Comparison of ENCODE assay signal across 6 cellular contexts in the genomic region with DNA sequence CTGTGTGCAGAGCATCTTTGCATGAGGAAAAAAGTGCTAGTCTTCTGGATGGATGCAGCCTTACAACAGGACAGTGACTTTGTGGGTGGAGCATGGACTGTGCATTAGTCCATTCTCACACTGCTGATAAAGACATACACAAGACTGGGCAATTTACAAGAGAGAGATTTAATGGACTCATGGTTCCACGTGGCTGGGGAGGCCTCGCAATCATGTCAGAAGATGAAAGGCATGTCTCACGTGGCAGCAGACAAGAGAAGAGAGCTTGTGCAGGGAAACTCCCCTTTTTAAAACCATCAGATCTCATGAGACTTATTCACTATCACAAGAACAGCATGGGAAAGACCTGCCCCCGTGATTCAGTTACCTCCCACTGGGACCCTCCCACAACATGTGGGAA.
A peak's percentile ranks its signal among the peaks of the same experiment; 100 is the strongest.
DNase-seq lines count a peak whose midpoint lies in the region; ATAC-seq, FAIRE-seq and TF ChIP-seq lines count a peak whose summit lies in the region.
"Not testable (repeated sequence)": the region's sequence is repeated elsewhere in the genome, so short reads cannot be mapped to it uniquely, and the experiment has no call there.

No MANE protein-coding gene starts in this region.

- H2AFZ ChIP-seq in GM12878 (ENCODE audit: control insufficient read depth, low read depth, low read length); H1 (ENCODE audit: low read length); neuronal stem cell (ENCODE audit: low read length): not testable (repeated sequence)

- not testable (repeated sequence) for BruUV-seq in GM12878 (replicated peaks; lab: Mats Ljungman, UMichigan)

- H2AK5ac ChIP-seq in H1 (ENCODE audit: low read depth, low read length); neuronal stem cell (ENCODE audit: low read depth, low read length): not testable (repeated sequence)

- in situ Hi-C loops in SK-MEL-5 (cut with HindIII; ENCODE audit: low pct_unique_long_range_greater_than_20kb, low sequenced_read_pairs); GM12878 (cut with MboI): not testable (repeated sequence)

- not testable (repeated sequence) for H2BK20ac ChIP-seq in H1 (ENCODE audit: low read length)

- not testable (repeated sequence) for H2BK5ac ChIP-seq in H1 (ENCODE audit: low read depth, low read length); neuronal stem cell (ENCODE audit: low read length)

- not testable (repeated sequence) for H3K4me2 ChIP-seq in GM12878 (ENCODE audit: control insufficient read depth, insufficient read depth); H1 (ENCODE audit: insufficient read depth in 1 of 2, low read depth in 2 of 2, low read length in 2 of 2); neuronal stem cell (ENCODE audit: insufficient read depth, low read length, poor library complexity, severe bottlenecking)

- H3K23ac ChIP-seq in H1 (ENCODE audit: insufficient read length); neuronal stem cell (ENCODE audit: low read depth, low read length, poor library complexity): not testable (repeated sequence)

- intact Hi-C loops in GM12878 (cut with micrococcal nuclease; ENCODE audit: unreplicated experiment): not testable (repeated sequence)

- not testable (repeated sequence) for H4K5ac ChIP-seq in H1 (ENCODE audit: insufficient read length, low read depth, low read length)

- not testable (repeated sequence) for H3K27ac ChIP-seq in GM12878 (ENCODE audit: control insufficient read depth, insufficient read depth); H1 (ENCODE audit: low read depth, low read length); neuronal stem cell (replicated peaks; ENCODE audit: low read length)

- not testable (repeated sequence) for H3K27me3 ChIP-seq in GM12878 (replicated peaks in 1 of 2; ENCODE audit: control insufficient read depth in 2 of 2, insufficient read depth in 2 of 2, low read length in 1 of 2); H1 (replicated peaks in 1 of 4; ENCODE audit: control insufficient read depth in 3 of 4, extremely low read depth in 1 of 4, insufficient read depth in 3 of 4, low read length in 3 of 4); neuronal stem cell (ENCODE audit: control insufficient read depth in 3 of 3, insufficient read depth in 3 of 3, low read depth in 1 of 3, low read length in 3 of 3)

- not testable (repeated sequence) for H3K9me3 ChIP-seq in GM12878 (replicated peaks; ENCODE audit: control insufficient read depth, insufficient read depth, low read length); H1 (ENCODE audit: insufficient read depth in 2 of 2, low read depth in 1 of 2, low read length in 1 of 2); neuronal stem cell (replicated peaks in 1 of 2; ENCODE audit: control insufficient read depth in 2 of 2, insufficient read depth in 1 of 2, low read depth in 1 of 2, low read length in 2 of 2)

- 0% methylated on average over 4 of the region's 4 CpGs for WGBS in GM12878 (ENCODE audit: insufficient coverage, insufficient replicate concordance, low lambda C conversion rate, missing lambda C conversion rate)
- 85% methylated on average over 4 of the region's 4 CpGs; no CpG with 5 or more reads in 1 of the 2 experiments for WGBS in H1 (ENCODE audit: extremely low coverage in 1 of 2, insufficient coverage in 1 of 2, insufficient read length in 1 of 2, insufficient replicate concordance in 2 of 2, low coverage in 1 of 2, low lambda C conversion rate in 2 of 2, missing lambda C conversion rate in 1 of 2), 2 experiments
- no CpG with 5 or more reads among the region's 4 CpGs for WGBS in neuronal stem cell (ENCODE audit: extremely low coverage in 2 of 2, insufficient read length in 2 of 2, insufficient replicate concordance in 1 of 2), 2 donors

- not testable (repeated sequence) for H3K36me3 ChIP-seq in GM12878 (ENCODE audit: control insufficient read depth in 2 of 2, insufficient read depth in 2 of 2, low read length in 1 of 2); H1 (ENCODE audit: control insufficient read depth in 2 of 4, insufficient read depth in 4 of 4, low read length in 3 of 4); neuronal stem cell (replicated peaks in 1 of 2; ENCODE audit: control insufficient read depth in 2 of 2, insufficient read depth in 2 of 2, low read length in 2 of 2)

- H3K9ac ChIP-seq in GM12878 (ENCODE audit: control insufficient read depth, insufficient read depth, low read length); H1 (replicated peaks in 1 of 4; ENCODE audit: extremely low read depth in 1 of 4, low read depth in 3 of 4, low read length in 3 of 4); neuronal stem cell (ENCODE audit: low read depth, low read length, poor library complexity): not testable (repeated sequence)

- not testable (repeated sequence) for H3K56ac ChIP-seq in H1 (replicated peaks; ENCODE audit: insufficient read length, low read depth, low read length)

- H3K23me2 ChIP-seq in H1 (ENCODE audit: low read depth, low read length): not testable (repeated sequence)

- H3K4ac ChIP-seq in H1 (replicated peaks; ENCODE audit: insufficient read length, low read depth, low read length); neuronal stem cell (ENCODE audit: low read length): not testable (repeated sequence)

- H4K8ac ChIP-seq in H1 (ENCODE audit: extremely low read depth, insufficient read depth, low read length) (peak overlapping the region; percentile 51; the same call in 1 of the 2 replicates), neuronal stem cell (ENCODE audit: low read depth, low read length) (peak overlapping the region; percentile 92)

- not testable (repeated sequence) for H2BK15ac ChIP-seq in H1 (ENCODE audit: low read length); neuronal stem cell (ENCODE audit: low read length)

- H2BK120ac ChIP-seq in H1 (replicated peaks; ENCODE audit: low read depth, low read length); neuronal stem cell (ENCODE audit: low read depth, low read length): not testable (repeated sequence)

- SMC1A ChIA-PET in GM12878 (lab: Charles Lee; ENCODE audit: uncharacterized antibody, unreplicated experiment): not testable (repeated sequence)

- not testable (repeated sequence) for DNase-seq in HEK293T (ENCODE audit: extremely low spot score); GM12878 (ENCODE audit: low read depth, low spot score); H1 (ENCODE audit: low read depth in 1 of 2, low spot score in 2 of 2); neuronal stem cell (ENCODE audit: low spot score)
- peak; percentile 86 for DNase-seq in SK-MEL-5 (ENCODE audit: low read depth, low spot score)
- peak; percentile 52 for DNase-seq in foreskin melanocyte

- not testable (repeated sequence) for H3K79me2 ChIP-seq in GM12878 (ENCODE audit: control insufficient read depth, insufficient read depth, low read length); H1 (ENCODE audit: control insufficient read depth in 1 of 2, insufficient read depth in 2 of 2, low read length in 2 of 2)

- not testable (repeated sequence) for TF ChIP-seq RAD21 in GM12878 (IDR thresholded peaks at IDR 0.05; ENCODE audit: insufficient read depth, low read depth, low read length); H1 (IDR thresholded peaks at IDR 0.05 in 1 of 2, conservative IDR thresholded peaks at IDR 0.05 in 1 of 2; ENCODE audit: low read depth in 2 of 2, low read length in 2 of 2)

- ATAC-seq in GM12878: not testable (repeated sequence)

- H3K4me3 ChIP-seq in GM12878; H1 (ENCODE audit: extremely low read depth in 1 of 4, insufficient read depth in 2 of 4, low read depth in 3 of 4, low read length in 4 of 4); neuronal stem cell (ENCODE audit: low read length in 2 of 2): not testable (repeated sequence)

- FAIRE-seq in GM12878 (lab: Jason Lieb, UNC); H1 (lab: Jason Lieb, UNC): not testable (repeated sequence)

- not testable (repeated sequence) for H2BK12ac ChIP-seq in H1 (ENCODE audit: low read depth, low read length); neuronal stem cell (ENCODE audit: low read length)

- TF ChIP-seq CTCF in GM12878 (IDR thresholded peaks at IDR 0.05 in 2 of 3, conservative IDR thresholded peaks at IDR 0.05 in 1 of 3; ENCODE audit: control insufficient read depth in 2 of 3, extremely low read depth in 1 of 3, insufficient read depth in 1 of 3, low read depth in 3 of 3, low read length in 3 of 3); H1 (IDR thresholded peaks at IDR 0.05; ENCODE audit: control extremely low read depth in 1 of 3, insufficient read depth in 1 of 3, low read depth in 1 of 3, low read length in 3 of 3): not testable (repeated sequence)

- not testable (repeated sequence) for H4K20me1 ChIP-seq in GM12878 (ENCODE audit: control insufficient read depth, insufficient read depth); H1 (replicated peaks in 1 of 2; ENCODE audit: control insufficient read depth in 1 of 2, insufficient read depth in 2 of 2, low read length in 2 of 2)

- RAD21 ChIA-PET in GM12878 (lab: Charles Lee; ENCODE audit: unreplicated experiment): not testable (repeated sequence)

- not testable (repeated sequence) for TF ChIP-seq EP300 in GM12878 (IDR thresholded peaks at IDR 0.05; ENCODE audit: borderline replicate concordance in 1 of 2, control insufficient read depth in 1 of 2, low read depth in 2 of 2, low read length in 2 of 2); H1 (IDR thresholded peaks at IDR 0.05; ENCODE audit: borderline replicate concordance in 1 of 2, low read depth in 2 of 2, low read length in 2 of 2)

- not testable (repeated sequence) for H3K14ac ChIP-seq in H1 (ENCODE audit: insufficient read length)
- peak overlapping the region; percentile 71 for H3K14ac ChIP-seq in neuronal stem cell (ENCODE audit: low read length)

- not testable (repeated sequence) for H4K91ac ChIP-seq in H1 (replicated peaks; ENCODE audit: insufficient read length, low read length); neuronal stem cell (ENCODE audit: low read depth, low read length, poor library complexity)

- not testable (repeated sequence) for H3K18ac ChIP-seq in H1 (ENCODE audit: extremely low read depth, low read length)
- peak overlapping the region; percentile 13 for H3K18ac ChIP-seq in neuronal stem cell (ENCODE audit: low read length)

- POLR2A ChIA-PET in HEK293T (lab: Yijun Ruan, JAX); H1 (lab: Charles Lee; ENCODE audit: partially characterized antibody): not testable (repeated sequence)
- POLR2A ChIA-PET in GM12878 (lab: Charles Lee): interaction anchor here (0.9 kb wide), 1 partner anchor 8 kb away, joined by 3 read pairs; no protein-coding TSS in a partner anchor

- H3K79me1 ChIP-seq in H1 (ENCODE audit: low read depth, low read length); neuronal stem cell (ENCODE audit: low read depth, low read length): not testable (repeated sequence)

- TF ChIP-seq POLR2A in GM12878 (IDR thresholded peaks at IDR 0.05; ENCODE audit: low read depth, low read length); H1 (IDR thresholded peaks at IDR 0.05; ENCODE audit: control extremely low read depth in 1 of 2, low read depth in 2 of 2, low read length in 2 of 2): not testable (repeated sequence)

- CTCF ChIA-PET in HEK293T (lab: Yijun Ruan, JAX); GM12878 (lab: Yijun Ruan, JAX); H1 (lab: Charles Lee; ENCODE audit: partially characterized antibody): not testable (repeated sequence)

- not testable (repeated sequence) for H3K4me1 ChIP-seq in GM12878 (ENCODE audit: control insufficient read depth, insufficient read depth, low read length); H1 (replicated peaks in 1 of 4; ENCODE audit: control insufficient read depth in 3 of 4, insufficient read depth in 4 of 4, low read length in 3 of 4); neuronal stem cell (ENCODE audit: control insufficient read depth in 2 of 2, insufficient read depth in 1 of 2, low read depth in 1 of 2, low read length in 2 of 2)
